23 cellular contexts compared by ENCODE assay signal in the genomic region with DNA sequence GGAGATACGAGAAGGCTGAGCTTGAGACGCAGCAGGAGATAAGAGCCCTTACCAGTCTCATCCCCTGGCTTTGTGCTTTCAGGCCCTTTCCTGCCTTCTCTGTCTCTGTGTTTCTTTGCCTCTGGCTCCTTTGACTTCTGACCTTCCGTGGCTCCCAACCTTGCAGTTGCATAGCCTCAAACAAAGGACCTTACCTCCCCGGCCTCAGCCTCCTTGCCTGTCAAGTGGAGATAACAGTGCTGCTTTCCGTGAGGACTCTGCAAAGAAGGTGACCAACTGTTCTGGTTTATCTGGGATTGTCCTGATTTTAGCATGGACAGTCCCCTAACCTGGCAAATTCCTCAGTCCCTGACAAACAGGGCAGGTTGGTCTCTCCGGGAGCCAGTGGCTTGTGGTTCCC.
"Had no signal": no experiment of that assay in that cellular context is flagged by ENCODE, and none has a peak within 500 bp of the region (broad histone marks: within the 10 kb centered on the region; RNA-seq: fewer than 3 reads in every experiment).

No MANE protein-coding gene starts in this region.

- H3K9me3 ChIP-seq: ovary, right lobe of liver, upper lobe of right lung, uterus had no signal

- ATAC-seq: left lobe of liver; mucosa of descending colon; right lobe of liver; stimulated activated naive CD8-positive, alpha-beta T cell treated with anti-CD3 and anti-CD28 coated beads, Interleukin-15, amount 100 ng/mL, for 72 hours; upper lobe of right lung had no signal

- H3K36me3 ChIP-seq: ovary, right lobe of liver, suprapubic skin, transverse colon, upper lobe of right lung, uterus had no signal

- DNase-seq: dorsolateral prefrontal cortex; effector CD4-positive, alpha-beta T cell; hypothalamus; mesenchymal stem cell; naive B cell; occipital lobe; ovary; retina; small intestine; stimulated activated CD4-positive, alpha-beta T cell treated with anti-CD3 and anti-CD28 coated beads, Interleukin-15, amount 100 ng/mL, for 24 hours; stimulated activated CD4-positive, alpha-beta T cell treated with anti-CD3 and anti-CD28 coated beads, Interleukin-2, amount 100 ng/mL, for 48 hours; stimulated activated naive CD4-positive, alpha-beta T cell; stimulated activated naive CD8-positive, alpha-beta T cell treated with anti-CD3 and anti-CD28 coated beads, Interleukin-15, amount 100 ng/mL, for 72 hours; transverse colon; upper lobe of right lung; uterus had no signal

- H3K4me1 ChIP-seq: right lobe of liver, suprapubic skin, transverse colon, upper lobe of right lung, uterus had no signal

- H3K4me3 ChIP-seq: dorsolateral prefrontal cortex, mucosa of descending colon, ovary, right lobe of liver, suprapubic skin, transverse colon, upper lobe of right lung, uterus had no signal

- H3K27me3 ChIP-seq: dorsolateral prefrontal cortex, ovary, right lobe of liver, suprapubic skin, upper lobe of right lung, uterus had no signal

- H3K27ac ChIP-seq: dorsolateral prefrontal cortex, ovary, right lobe of liver, suprapubic skin, transverse colon, upper lobe of right lung, uterus had no signal

- FAIRE-seq: colon, frontal cortex, keratinocyte, small intestine had no signal
